8 cellular contexts compared by ENCODE assay signal in the genomic region with DNA sequence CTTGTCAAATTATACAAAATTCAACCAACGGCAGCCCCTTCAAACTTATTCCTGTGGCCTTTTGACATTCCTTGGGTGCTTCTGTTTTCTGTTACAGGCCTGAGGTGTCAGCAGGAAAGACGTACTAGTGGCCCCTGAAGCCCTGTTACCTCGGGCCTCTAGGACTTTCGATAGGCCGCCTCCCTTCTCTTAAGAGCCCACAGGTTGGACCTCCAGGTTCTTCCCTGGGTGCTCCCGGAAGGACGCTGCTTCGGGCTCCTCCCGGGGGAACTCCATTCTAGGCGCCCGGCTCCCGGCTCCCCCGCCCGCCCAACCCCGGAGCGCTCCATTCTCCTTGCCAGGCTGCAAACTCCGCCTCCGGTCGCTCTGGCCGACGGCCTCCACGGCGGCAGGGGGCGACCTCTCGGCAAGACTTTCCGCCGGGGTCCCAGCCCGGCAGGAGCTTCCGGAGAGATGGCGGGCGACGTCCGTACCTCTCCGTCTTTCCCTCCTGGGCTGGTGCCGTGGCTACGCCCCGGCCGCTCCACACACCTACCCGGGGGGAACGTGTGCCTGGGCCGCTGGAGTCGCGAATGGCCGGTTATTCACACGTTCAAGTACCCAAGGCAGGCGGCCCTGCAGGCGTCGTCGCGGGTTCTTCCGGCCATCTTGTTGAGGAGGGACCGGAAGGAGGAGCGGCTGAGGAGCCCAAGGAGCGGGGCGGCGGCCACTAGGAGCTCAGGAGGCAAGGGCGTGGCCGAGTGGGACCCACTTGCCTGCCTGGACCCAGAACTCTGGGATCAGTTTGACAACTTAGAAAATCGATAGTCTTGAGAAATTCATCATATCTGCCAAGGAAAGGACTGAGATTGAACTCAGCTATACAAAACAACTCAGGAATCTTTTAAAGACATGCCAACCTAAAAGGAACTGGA. TPM values are rescaled to one million over a fixed set of nuclear protein-coding genes. Genes with fewer than 3 reads are reported as not detected.
DNase-seq lines count a peak whose midpoint lies in the region; ATAC-seq and TF ChIP-seq lines count a peak whose summit lies in the region.

No MANE protein-coding gene starts in this region.

- no peaks in the 10 kb centered on the region for H3K9me2 ChIP-seq in hepatocyte (replicated peaks; ENCODE audit: insufficient read depth)

- 54% methylated on average over 48 of the region's 59 CpGs for WGBS in hepatocyte (ENCODE audit: low lambda C conversion rate, missing lambda C conversion rate)

- H3K4me1 Mint-ChIP-seq in HFFc6 (ENCODE audit: low read depth) (peaks cover 7% of the 10 kb centered on the region), T-helper 17 cell (no peaks in the 10 kb centered on the region)

- H3K4me3 ChIP-seq in GM12865 (ENCODE audit: low read depth, low read length): peak overlapping the region; percentile 93
- peak overlapping the region; percentile 71 for H3K4me3 ChIP-seq in NB4 (ENCODE audit: low read depth, low read length)
- peak overlapping the region; percentile 70 to 78 for H3K4me3 ChIP-seq in ascending aorta
- peak overlapping the region; percentile 45 for H3K4me3 ChIP-seq in hepatocyte
- peak overlapping the region; percentile 77 for H3K4me3 ChIP-seq in retinal pigment epithelial cell (ENCODE audit: low read length)

- H3K36me3 Mint-ChIP-seq in HFFc6 (ENCODE audit: low read depth): peaks cover 8% of the 10 kb centered on the region
- no peaks in the 10 kb centered on the region for H3K36me3 Mint-ChIP-seq in T-helper 17 cell (ENCODE audit: low read depth)

- H3K79me2 ChIP-seq in hepatocyte: no peaks in the 10 kb centered on the region

- H3K9me3 ChIP-seq in T-helper 17 cell (ENCODE audit: control insufficient read depth, low read length, poor library complexity, severe bottlenecking) (no peaks in the 10 kb centered on the region), ascending aorta (no peaks in the 10 kb centered on the region), hepatocyte (ENCODE audit: low read depth) (peaks cover 6% of the 10 kb centered on the region)

- H3K9me3 Mint-ChIP-seq in HFFc6: peaks cover 9% of the 10 kb centered on the region; the same call in 1 of the 2 replicates

- H3K27me3 ChIP-seq in ascending aorta: no peaks in the 10 kb centered on the region
- no peaks in the 10 kb centered on the region for H3K27me3 ChIP-seq in hepatocyte

- H3K27me3 Mint-ChIP-seq in HFFc6 (ENCODE audit: insufficient read depth) (peaks cover 7% of the 10 kb centered on the region), T-helper 17 cell (no peaks in the 10 kb centered on the region)

- peak overlapping the region; percentile 90 for H2AFZ ChIP-seq in hepatocyte

- H3K27ac ChIP-seq in ascending aorta: peak overlapping the region; percentile 84 to 87
- peak overlapping the region; percentile 92 for H3K27ac ChIP-seq in hepatocyte

- TF ChIP-seq CTCF in GM12865 (IDR thresholded peaks at IDR 0.05; ENCODE audit: insufficient read depth, low read depth, low read length, missing control alignments) (peak; percentile 69), HFFc6 (IDR thresholded peaks at IDR 0.05) (peak; percentile 69), NB4 (IDR thresholded peaks at IDR 0.05; ENCODE audit: low read depth, low read length) (peak; percentile 55), ascending aorta (IDR thresholded peaks at IDR 0.05) (peak; percentile 57 to 79 (median 76)), hepatocyte (IDR thresholded peaks at IDR 0.05; ENCODE audit: poor library complexity) (peak; percentile 51), retinal pigment epithelial cell (conservative IDR thresholded peaks at IDR 0.05; ENCODE audit: low read depth, low read length) (peak; percentile 58)

- H3K36me3 ChIP-seq in ascending aorta: no peaks in the 10 kb centered on the region
- no peaks in the 10 kb centered on the region for H3K36me3 ChIP-seq in hepatocyte (replicated peaks; ENCODE audit: insufficient read depth, low read depth)

- H3K27ac Mint-ChIP-seq in HFFc6 (peak overlapping the region; percentile 72), T-helper 17 cell (peak overlapping the region; percentile 71)

- TF ChIP-seq POLR2A in NB4 (IDR thresholded peaks at IDR 0.05; ENCODE audit: extremely low read depth, insufficient read length): no peak

- no peaks in the 10 kb centered on the region for H3K4me1 ChIP-seq in ascending aorta
- H3K4me1 ChIP-seq in hepatocyte (ENCODE audit: insufficient read depth): no peaks in the 10 kb centered on the region

- DNase-seq in GM12865 (ENCODE audit: low read depth) (peak; percentile 94), HFFc6 (peak; percentile 35), NB4 (ENCODE audit: low read depth) (peak; percentile 92), T-helper 17 cell (peak; percentile 70 to 87 (median 75)), ascending aorta (ENCODE audit: low spot score in 2 of 2) (peak in 1 of 2 donors; percentile 89), hepatocyte (ENCODE audit: low spot score) (peak; percentile 69), retinal pigment epithelial cell (ENCODE audit: low read depth) (peak; percentile 44), cortex of kidney (lab: John Stamatoyannopoulos, UW) (no peak)

- peak; percentile 97 for ATAC-seq in T-helper 17 cell

- intact Hi-C loops in ascending aorta (cut with DNase I): loop anchor here (1.0 to 5.0 kb wide), 5 partner anchors 27 to 293 kb away; partner anchors contain the start of genes BOLA3, DGUOK and STAMBP

- H3K4me3 Mint-ChIP-seq in HFFc6 (peak overlapping the region; percentile 88), T-helper 17 cell (peak overlapping the region; percentile 77)

- no peaks in the 10 kb centered on the region for H4K20me1 ChIP-seq in hepatocyte (ENCODE audit: insufficient read depth, poor library complexity, severe bottlenecking)

- peak overlapping the region; percentile 69 for H3K4me2 ChIP-seq in hepatocyte

RNA-seq across cellular contexts. Expression of gene BOLA3, which starts 27.5 kb away (rescaled TPM):
- 10 to 100 TPM; 71.6 to 92.5 (median 80.8) TPM for total RNA-seq in HFFc6 (2021; fragmentation: NEBNext Ultra II Directional; extraction: Animal tissue kit (Norgen Biotek cat#: 25700))
- total RNA-seq in T-helper 17 cell (10 to 100 TPM; 15.5 to 23.3 TPM), ascending aorta (47.3 TPM), hepatocyte (43.8 and 60.3 TPM in 2 replicates)
- 49.0 and 56.3 TPM in 2 replicates for polyA plus RNA-seq in hepatocyte

RNA-seq across cellular contexts. Expression of gene MOB1A, which starts 58.5 kb away (rescaled TPM):
- 100 to 1,000 TPM in 5 of 6 experiments, 10 to 100 TPM in 1; 95.4 to 121 (median 112) TPM for total RNA-seq in HFFc6 (2021; fragmentation: NEBNext Ultra II Directional; extraction: Animal tissue kit (Norgen Biotek cat#: 25700))
- total RNA-seq in T-helper 17 cell (100 to 1,000 TPM; 138 to 183 TPM), ascending aorta (56.8 TPM), hepatocyte (100 and 118 TPM in 2 replicates)
- polyA plus RNA-seq in hepatocyte: 43.3 and 47.2 TPM in 2 replicates
